Comparison of ENCODE assay signal across 1 cellular context in the genomic region with DNA sequence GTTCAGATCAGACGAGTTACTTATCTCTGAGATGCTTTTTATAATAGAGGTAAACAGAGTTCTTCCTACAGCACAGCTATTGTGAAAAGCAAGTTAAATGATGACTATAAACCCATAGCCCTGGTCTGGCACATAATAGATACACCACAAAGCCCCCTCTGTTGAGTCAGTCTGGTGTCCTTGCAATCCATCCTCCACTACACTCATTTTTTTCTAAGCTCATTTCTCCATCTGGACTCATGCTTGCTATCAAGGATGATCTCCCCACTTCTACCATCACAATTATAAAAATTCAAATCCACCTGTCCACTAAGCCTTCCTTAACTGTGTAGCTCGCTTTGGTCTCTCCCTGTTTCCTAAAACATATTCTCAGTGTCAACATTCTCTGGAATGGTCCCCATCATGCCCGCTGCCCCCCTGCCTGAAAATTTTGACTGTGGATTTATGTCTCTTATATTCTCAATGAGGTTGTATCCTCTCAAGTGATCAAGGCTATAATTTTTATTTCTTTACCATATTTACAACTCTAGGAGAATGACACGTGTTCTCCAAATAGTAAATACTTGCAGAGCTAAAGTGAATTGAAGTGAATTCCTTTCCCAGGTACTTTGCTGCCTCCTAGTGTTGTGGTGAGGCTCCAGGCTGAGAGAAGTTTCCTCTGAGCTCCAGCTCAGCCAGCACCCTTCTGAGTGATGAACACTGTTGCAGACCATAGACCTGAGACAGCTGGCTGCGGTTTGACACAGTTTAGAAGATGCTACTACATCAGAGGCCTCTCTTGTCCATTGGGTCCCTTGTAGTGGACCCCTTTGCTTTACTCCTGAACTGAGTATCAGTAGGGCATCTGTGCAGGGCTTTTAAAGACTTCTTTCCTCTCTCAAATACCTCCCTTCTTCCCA.
TF ChIP-seq lines count a peak whose summit lies in the region.

No MANE protein-coding gene starts in this region.

TF ChIP-seq in HepG2, 621 proteins besides CTCF, POLR2A, EP300 and RAD21 (continued from another document and continues in another):
- TF ChIP-seq HOXA5 (CRISPR knock-in tag; IDR thresholded peaks at IDR 0.05) = peak; percentile 74
- TF ChIP-seq, protein P1, sequence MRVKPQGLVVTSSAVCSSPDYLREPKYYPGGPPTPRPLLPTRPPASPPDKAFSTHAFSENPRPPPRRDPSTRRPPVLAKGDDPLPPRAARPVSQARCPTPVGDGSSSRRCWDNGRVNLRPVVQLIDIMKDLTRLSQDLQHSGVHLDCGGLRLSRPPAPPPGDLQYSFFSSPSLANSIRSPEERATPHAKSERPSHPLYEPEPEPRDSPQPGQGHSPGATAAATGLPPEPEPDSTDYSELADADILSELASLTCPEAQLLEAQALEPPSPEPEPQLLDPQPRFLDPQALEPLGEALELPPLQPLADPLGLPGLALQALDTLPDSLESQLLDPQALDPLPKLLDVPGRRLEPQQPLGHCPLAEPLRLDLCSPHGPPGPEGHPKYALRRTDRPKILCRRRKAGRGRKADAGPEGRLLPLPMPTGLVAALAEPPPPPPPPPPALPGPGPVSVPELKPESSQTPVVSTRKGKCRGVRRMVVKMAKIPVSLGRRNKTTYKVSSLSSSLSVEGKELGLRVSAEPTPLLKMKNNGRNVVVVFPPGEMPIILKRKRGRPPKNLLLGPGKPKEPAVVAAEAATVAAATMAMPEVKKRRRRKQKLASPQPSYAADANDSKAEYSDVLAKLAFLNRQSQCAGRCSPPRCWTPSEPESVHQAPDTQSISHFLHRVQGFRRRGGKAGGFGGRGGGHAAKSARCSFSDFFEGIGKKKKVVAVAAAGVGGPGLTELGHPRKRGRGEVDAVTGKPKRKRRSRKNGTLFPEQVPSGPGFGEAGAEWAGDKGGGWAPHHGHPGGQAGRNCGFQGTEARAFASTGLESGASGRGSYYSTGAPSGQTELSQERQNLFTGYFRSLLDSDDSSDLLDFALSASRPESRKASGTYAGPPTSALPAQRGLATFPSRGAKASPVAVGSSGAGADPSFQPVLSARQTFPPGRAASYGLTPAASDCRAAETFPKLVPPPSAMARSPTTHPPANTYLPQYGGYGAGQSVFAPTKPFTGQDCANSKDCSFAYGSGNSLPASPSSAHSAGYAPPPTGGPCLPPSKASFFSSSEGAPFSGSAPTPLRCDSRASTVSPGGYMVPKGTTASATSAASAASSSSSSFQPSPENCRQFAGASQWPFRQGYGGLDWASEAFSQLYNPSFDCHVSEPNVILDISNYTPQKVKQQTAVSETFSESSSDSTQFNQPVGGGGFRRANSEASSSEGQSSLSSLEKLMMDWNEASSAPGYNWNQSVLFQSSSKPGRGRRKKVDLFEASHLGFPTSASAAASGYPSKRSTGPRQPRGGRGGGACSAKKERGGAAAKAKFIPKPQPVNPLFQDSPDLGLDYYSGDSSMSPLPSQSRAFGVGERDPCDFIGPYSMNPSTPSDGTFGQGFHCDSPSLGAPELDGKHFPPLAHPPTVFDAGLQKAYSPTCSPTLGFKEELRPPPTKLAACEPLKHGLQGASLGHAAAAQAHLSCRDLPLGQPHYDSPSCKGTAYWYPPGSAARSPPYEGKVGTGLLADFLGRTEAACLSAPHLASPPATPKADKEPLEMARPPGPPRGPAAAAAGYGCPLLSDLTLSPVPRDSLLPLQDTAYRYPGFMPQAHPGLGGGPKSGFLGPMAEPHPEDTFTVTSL (CRISPR knock-in tag; IDR thresholded peaks at IDR 0.05; ENCODE audit: borderline replicate concordance) = peak; percentile 36; the same call in 1 of the 2 replicates
- TF ChIP-seq EEA1 (CRISPR knock-in tag; IDR thresholded peaks at IDR 0.05; ENCODE audit: borderline replicate concordance) = no peak
- TF ChIP-seq STAG1 (CRISPR knock-in tag; IDR thresholded peaks at IDR 0.05) = peak; percentile 99
- TF ChIP-seq ARNTL (CRISPR knock-in tag; IDR thresholded peaks at IDR 0.05) = 0 out of 2 replicates have a peak, but pooled peaks have one; percentile 54
- TF ChIP-seq TP53 (CRISPR knock-in tag; conservative IDR thresholded peaks at IDR 0.05) = no peak; the same call in 1 of the 2 replicates
- no peak for TF ChIP-seq ZNF543 (CRISPR knock-in tag; IDR thresholded peaks at IDR 0.05)
- TF ChIP-seq ZNF230 (CRISPR knock-in tag; IDR thresholded peaks at IDR 0.05) = no peak
- TF ChIP-seq, protein P2, sequence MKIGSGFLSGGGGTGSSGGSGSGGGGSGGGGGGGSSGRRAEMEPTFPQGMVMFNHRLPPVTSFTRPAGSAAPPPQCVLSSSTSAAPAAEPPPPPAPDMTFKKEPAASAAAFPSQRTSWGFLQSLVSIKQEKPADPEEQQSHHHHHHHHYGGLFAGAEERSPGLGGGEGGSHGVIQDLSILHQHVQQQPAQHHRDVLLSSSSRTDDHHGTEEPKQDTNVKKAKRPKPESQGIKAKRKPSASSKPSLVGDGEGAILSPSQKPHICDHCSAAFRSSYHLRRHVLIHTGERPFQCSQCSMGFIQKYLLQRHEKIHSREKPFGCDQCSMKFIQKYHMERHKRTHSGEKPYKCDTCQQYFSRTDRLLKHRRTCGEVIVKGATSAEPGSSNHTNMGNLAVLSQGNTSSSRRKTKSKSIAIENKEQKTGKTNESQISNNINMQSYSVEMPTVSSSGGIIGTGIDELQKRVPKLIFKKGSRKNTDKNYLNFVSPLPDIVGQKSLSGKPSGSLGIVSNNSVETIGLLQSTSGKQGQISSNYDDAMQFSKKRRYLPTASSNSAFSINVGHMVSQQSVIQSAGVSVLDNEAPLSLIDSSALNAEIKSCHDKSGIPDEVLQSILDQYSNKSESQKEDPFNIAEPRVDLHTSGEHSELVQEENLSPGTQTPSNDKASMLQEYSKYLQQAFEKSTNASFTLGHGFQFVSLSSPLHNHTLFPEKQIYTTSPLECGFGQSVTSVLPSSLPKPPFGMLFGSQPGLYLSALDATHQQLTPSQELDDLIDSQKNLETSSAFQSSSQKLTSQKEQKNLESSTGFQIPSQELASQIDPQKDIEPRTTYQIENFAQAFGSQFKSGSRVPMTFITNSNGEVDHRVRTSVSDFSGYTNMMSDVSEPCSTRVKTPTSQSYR (CRISPR knock-in tag; IDR thresholded peaks at IDR 0.05; ENCODE audit: borderline replicate concordance) = no peak
- peak; percentile 74 for TF ChIP-seq TEAD3 (CRISPR knock-in tag; optimal IDR thresholded peaks at IDR 0.05; ENCODE audit: borderline replicate concordance)
- TF ChIP-seq, protein P3, sequence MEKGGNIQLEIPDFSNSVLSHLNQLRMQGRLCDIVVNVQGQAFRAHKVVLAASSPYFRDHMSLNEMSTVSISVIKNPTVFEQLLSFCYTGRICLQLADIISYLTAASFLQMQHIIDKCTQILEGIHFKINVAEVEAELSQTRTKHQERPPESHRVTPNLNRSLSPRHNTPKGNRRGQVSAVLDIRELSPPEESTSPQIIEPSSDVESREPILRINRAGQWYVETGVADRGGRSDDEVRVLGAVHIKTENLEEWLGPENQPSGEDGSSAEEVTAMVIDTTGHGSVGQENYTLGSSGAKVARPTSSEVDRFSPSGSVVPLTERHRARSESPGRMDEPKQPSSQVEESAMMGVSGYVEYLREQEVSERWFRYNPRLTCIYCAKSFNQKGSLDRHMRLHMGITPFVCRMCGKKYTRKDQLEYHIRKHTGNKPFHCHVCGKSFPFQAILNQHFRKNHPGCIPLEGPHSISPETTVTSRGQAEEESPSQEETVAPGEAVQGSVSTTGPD (CRISPR knock-in tag; IDR thresholded peaks at IDR 0.05) = no peak
- no peak for TF ChIP-seq TAF15 (IDR thresholded peaks at IDR 0.05; ENCODE audit: low read depth, low read length, poor library complexity, severe bottlenecking)
- no peak for TF ChIP-seq RBM39 (IDR thresholded peaks at IDR 0.05; ENCODE audit: low read depth, low read length, poor library complexity, severe bottlenecking)
- no peak for TF ChIP-seq ZNF367 (CRISPR knock-in tag; IDR thresholded peaks at IDR 0.05; ENCODE audit: borderline replicate concordance)
- TF ChIP-seq ZSCAN9 (CRISPR knock-in tag; IDR thresholded peaks at IDR 0.05; ENCODE audit: borderline replicate concordance) = peak; percentile 32; the same call in 1 of the 2 replicates
- TF ChIP-seq, protein P4, sequence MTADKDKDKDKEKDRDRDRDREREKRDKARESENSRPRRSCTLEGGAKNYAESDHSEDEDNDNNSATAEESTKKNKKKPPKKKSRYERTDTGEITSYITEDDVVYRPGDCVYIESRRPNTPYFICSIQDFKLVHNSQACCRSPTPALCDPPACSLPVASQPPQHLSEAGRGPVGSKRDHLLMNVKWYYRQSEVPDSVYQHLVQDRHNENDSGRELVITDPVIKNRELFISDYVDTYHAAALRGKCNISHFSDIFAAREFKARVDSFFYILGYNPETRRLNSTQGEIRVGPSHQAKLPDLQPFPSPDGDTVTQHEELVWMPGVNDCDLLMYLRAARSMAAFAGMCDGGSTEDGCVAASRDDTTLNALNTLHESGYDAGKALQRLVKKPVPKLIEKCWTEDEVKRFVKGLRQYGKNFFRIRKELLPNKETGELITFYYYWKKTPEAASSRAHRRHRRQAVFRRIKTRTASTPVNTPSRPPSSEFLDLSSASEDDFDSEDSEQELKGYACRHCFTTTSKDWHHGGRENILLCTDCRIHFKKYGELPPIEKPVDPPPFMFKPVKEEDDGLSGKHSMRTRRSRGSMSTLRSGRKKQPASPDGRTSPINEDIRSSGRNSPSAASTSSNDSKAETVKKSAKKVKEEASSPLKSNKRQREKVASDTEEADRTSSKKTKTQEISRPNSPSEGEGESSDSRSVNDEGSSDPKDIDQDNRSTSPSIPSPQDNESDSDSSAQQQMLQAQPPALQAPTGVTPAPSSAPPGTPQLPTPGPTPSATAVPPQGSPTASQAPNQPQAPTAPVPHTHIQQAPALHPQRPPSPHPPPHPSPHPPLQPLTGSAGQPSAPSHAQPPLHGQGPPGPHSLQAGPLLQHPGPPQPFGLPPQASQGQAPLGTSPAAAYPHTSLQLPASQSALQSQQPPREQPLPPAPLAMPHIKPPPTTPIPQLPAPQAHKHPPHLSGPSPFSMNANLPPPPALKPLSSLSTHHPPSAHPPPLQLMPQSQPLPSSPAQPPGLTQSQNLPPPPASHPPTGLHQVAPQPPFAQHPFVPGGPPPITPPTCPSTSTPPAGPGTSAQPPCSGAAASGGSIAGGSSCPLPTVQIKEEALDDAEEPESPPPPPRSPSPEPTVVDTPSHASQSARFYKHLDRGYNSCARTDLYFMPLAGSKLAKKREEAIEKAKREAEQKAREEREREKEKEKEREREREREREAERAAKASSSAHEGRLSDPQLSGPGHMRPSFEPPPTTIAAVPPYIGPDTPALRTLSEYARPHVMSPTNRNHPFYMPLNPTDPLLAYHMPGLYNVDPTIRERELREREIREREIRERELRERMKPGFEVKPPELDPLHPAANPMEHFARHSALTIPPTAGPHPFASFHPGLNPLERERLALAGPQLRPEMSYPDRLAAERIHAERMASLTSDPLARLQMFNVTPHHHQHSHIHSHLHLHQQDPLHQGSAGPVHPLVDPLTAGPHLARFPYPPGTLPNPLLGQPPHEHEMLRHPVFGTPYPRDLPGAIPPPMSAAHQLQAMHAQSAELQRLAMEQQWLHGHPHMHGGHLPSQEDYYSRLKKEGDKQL (CRISPR knock-in tag; IDR thresholded peaks at IDR 0.05; ENCODE audit: low read depth) = no peak
- TF ChIP-seq ZNF33B (CRISPR knock-in tag; IDR thresholded peaks at IDR 0.05) = no peak
- no peak for TF ChIP-seq ISX (CRISPR knock-in tag; conservative IDR thresholded peaks at IDR 0.05)
- TF ChIP-seq ZNF749 (CRISPR knock-in tag; IDR thresholded peaks at IDR 0.05; ENCODE audit: borderline replicate concordance) = no peak
- 0 out of 2 replicates have a peak, but pooled peaks have one; percentile 34 for TF ChIP-seq ZNF317 (CRISPR knock-in tag; IDR thresholded peaks at IDR 0.05)
- no peak for TF ChIP-seq ZBTB3 (CRISPR knock-in tag; IDR thresholded peaks at IDR 0.05; ENCODE audit: borderline replicate concordance, low read depth)
- TF ChIP-seq, protein P5, sequence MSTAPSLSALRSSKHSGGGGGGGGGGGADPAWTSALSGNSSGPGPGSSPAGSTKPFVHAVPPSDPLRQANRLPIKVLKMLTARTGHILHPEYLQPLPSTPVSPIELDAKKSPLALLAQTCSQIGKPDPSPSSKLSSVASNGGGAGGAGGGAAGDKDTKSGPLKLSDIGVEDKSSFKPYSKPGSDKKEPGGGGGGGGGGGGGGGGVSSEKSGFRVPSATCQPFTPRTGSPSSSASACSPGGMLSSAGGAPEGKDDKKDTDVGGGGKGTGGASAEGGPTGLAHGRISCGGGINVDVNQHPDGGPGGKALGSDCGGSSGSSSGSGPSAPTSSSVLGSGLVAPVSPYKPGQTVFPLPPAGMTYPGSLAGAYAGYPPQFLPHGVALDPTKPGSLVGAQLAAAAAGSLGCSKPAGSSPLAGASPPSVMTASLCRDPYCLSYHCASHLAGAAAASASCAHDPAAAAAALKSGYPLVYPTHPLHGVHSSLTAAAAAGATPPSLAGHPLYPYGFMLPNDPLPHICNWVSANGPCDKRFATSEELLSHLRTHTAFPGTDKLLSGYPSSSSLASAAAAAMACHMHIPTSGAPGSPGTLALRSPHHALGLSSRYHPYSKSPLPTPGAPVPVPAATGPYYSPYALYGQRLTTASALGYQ (CRISPR knock-in tag; IDR thresholded peaks at IDR 0.05) = no peak
- TF ChIP-seq, protein P6, sequence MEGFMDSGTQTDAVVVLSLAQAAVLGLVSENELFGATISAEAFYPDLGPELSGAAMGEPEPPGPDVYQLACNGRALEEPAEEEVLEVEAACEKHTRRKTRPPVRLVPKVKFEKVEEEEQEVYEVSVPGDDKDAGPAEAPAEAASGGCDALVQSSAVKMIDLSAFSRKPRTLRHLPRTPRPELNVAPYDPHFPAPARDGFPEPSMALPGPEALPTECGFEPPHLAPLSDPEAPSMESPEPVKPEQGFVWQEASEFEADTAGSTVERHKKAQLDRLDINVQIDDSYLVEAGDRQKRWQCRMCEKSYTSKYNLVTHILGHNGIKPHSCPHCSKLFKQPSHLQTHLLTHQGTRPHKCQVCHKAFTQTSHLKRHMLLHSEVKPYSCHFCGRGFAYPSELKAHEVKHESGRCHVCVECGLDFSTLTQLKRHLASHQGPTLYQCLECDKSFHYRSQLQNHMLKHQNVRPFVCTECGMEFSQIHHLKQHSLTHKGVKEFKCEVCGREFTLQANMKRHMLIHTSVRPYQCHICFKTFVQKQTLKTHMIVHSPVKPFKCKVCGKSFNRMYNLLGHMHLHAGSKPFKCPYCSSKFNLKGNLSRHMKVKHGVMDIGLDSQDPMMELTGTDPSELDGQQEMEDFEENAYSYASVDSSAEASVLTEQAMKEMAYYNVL (CRISPR knock-in tag; IDR thresholded peaks at IDR 0.05; ENCODE audit: borderline replicate concordance) = 0 out of 2 replicates have a peak, but pooled peaks have one; percentile 19
- TF ChIP-seq ESRRA (CRISPR knock-in tag; IDR thresholded peaks at IDR 0.05; ENCODE audit: low read depth) = no peak
- TF ChIP-seq XRCC5 (optimal IDR thresholded peaks at IDR 0.05; ENCODE audit: low read length) = no peak
- no peak for TF ChIP-seq MXD4 (CRISPR knock-in tag; IDR thresholded peaks at IDR 0.05)
- no peak for TF ChIP-seq NFIB (CRISPR knock-in tag; IDR thresholded peaks at IDR 0.05; ENCODE audit: borderline replicate concordance)
- no peak for TF ChIP-seq ZNF530 (CRISPR knock-in tag; IDR thresholded peaks at IDR 0.05; ENCODE audit: low read depth)
- no peak for TF ChIP-seq PHF8 (CRISPR knock-in tag; IDR thresholded peaks at IDR 0.05)
- TF ChIP-seq CENPT (CRISPR knock-in tag; IDR thresholded peaks at IDR 0.05; ENCODE audit: low read depth) = no peak
- TF ChIP-seq, protein P7, sequence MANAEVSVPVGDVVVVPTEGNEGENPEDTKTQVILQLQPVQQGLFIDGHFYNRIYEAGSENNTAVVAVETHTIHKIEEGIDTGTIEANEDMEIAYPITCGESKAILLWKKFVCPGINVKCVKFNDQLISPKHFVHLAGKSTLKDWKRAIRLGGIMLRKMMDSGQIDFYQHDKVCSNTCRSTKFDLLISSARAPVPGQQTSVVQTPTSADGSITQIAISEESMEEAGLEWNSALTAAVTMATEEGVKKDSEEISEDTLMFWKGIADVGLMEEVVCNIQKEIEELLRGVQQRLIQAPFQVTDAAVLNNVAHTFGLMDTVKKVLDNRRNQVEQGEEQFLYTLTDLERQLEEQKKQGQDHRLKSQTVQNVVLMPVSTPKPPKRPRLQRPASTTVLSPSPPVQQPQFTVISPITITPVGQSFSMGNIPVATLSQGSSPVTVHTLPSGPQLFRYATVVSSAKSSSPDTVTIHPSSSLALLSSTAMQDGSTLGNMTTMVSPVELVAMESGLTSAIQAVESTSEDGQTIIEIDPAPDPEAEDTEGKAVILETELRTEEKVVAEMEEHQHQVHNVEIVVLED (CRISPR knock-in tag; IDR thresholded peaks at IDR 0.05; ENCODE audit: borderline replicate concordance) = no peak
- TF ChIP-seq MEIS1 (CRISPR knock-in tag; IDR thresholded peaks at IDR 0.05; ENCODE audit: borderline replicate concordance) = 0 out of 2 replicates have a peak, but pooled peaks have one; percentile 56
